19 cellular contexts compared by ENCODE assay signal in the genomic region with DNA sequence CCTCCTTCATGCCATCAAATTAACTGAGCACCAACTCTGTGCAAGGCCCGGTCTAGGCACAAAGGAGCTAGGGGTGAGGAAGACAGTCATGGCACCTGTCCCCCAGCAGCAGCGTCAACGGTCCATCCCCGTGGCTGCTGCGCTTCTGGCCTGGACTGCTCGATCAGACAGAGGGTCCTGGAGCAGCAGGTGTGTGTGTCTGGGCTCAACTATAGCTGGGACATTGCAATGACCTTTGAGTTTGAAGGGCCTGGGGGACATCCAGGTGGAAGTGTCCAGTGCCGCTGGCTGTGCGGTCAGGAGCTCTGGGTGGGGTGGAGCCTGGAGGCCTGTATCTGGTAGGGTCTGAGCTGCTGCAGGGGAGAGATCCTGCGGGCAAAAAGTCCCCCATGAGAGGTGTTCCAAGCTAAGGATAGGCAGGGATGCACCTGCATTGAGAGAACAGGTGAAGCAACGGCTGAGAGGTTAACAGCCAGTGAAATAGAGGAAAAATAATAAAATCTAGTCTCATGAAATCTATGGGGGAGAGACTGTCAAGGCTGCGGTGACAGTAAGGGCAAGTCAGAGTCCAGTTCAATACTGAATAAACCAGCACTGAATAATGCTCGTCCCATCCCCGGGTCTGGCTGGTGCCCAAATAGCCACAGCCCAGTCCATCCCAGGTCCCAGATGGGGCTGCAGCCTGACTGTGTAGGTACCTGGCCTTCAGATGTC.
"Had no signal": no experiment of that assay in that cellular context is flagged by ENCODE, and none has a peak within 500 bp of the region (broad histone marks: within the 10 kb centered on the region; RNA-seq: fewer than 3 reads in every experiment).

No MANE protein-coding gene starts in this region.

- H3K27ac ChIP-seq: epithelial cell of prostate, heart left ventricle, psoas muscle, right lobe of liver, stomach, thoracic aorta had no signal

- H3K36me3 Mint-ChIP-seq: activated naive CD8-positive, alpha-beta T cell treated with anti-CD3 and anti-CD28 coated beads for 36 hours; brain; naive thymus-derived CD4-positive, alpha-beta T cell had no signal

- DNase-seq: activated CD4-positive, alpha-beta T cell treated with anti-CD3 and anti-CD28 coated beads for 1 hour; activated CD4-positive, alpha-beta T cell treated with anti-CD3 and anti-CD28 coated beads, Interleukin-2, amount 50 U/mL, for 4 hours; activated naive CD8-positive, alpha-beta T cell treated with anti-CD3 and anti-CD28 coated beads for 36 hours; amygdala; effector memory CD8-positive, alpha-beta T cell; heart left ventricle; naive thymus-derived CD4-positive, alpha-beta T cell; nucleus accumbens; psoas muscle; stimulated activated CD4-positive, alpha-beta T cell treated with anti-CD3 and anti-CD28 coated beads, Interleukin-1b, Interleukin-23, amount 100 ng/mL, for 48 hours; stomach had no signal

- H3K4me1 ChIP-seq: heart left ventricle, psoas muscle, right lobe of liver, stomach had no signal

- H3K4me3 ChIP-seq: heart left ventricle, mucosa of descending colon, psoas muscle, right lobe of liver, stomach, thoracic aorta had no signal

- H3K27me3 Mint-ChIP-seq: activated naive CD8-positive, alpha-beta T cell treated with anti-CD3 and anti-CD28 coated beads for 36 hours; central memory CD8-positive, alpha-beta T cell; dendritic cell treated with granulocyte-macrophage colony-stimulating factor and Interleukin-4, amounts not matched to agents 40 ng/mL and 50 ng/mL, for 4 days; naive thymus-derived CD4-positive, alpha-beta T cell had no signal

- H3K27me3 ChIP-seq: heart left ventricle, right lobe of liver, stomach had no signal

- H3K4me3 Mint-ChIP-seq: activated naive CD8-positive, alpha-beta T cell treated with anti-CD3 and anti-CD28 coated beads for 36 hours; activated T-helper 1 cell treated with anti-CD3 and anti-CD28 coated beads, Interleukin-12 subunit alpha, Interleukin-12 subunit beta, Interleukin-2, Interleukin-4 antibody, amounts not matched to agents 30 ng/mL and 10 ng/mL and 1 ng/mL, durations not matched to agents 14 hours and 24 hours and 36 hours; brain; central memory CD8-positive, alpha-beta T cell; dendritic cell treated with granulocyte-macrophage colony-stimulating factor and Interleukin-4, amounts not matched to agents 40 ng/mL and 50 ng/mL, for 4 days; effector memory CD8-positive, alpha-beta T cell; naive thymus-derived CD4-positive, alpha-beta T cell had no signal

- H3K4me1 Mint-ChIP-seq: activated naive CD8-positive, alpha-beta T cell treated with anti-CD3 and anti-CD28 coated beads for 36 hours; central memory CD8-positive, alpha-beta T cell; naive thymus-derived CD4-positive, alpha-beta T cell had no signal

- H3K27ac Mint-ChIP-seq: activated naive CD8-positive, alpha-beta T cell treated with anti-CD3 and anti-CD28 coated beads for 36 hours; activated T-helper 1 cell treated with anti-CD3 and anti-CD28 coated beads, Interleukin-12 subunit alpha, Interleukin-12 subunit beta, Interleukin-2, Interleukin-4 antibody, amounts not matched to agents 30 ng/mL and 10 ng/mL and 1 ng/mL, durations not matched to agents 14 hours and 24 hours and 36 hours; dendritic cell treated with granulocyte-macrophage colony-stimulating factor and Interleukin-4, amounts not matched to agents 40 ng/mL and 50 ng/mL, for 4 days; effector memory CD8-positive, alpha-beta T cell; naive thymus-derived CD4-positive, alpha-beta T cell had no signal

- H3K9me3 Mint-ChIP-seq: activated naive CD8-positive, alpha-beta T cell treated with anti-CD3 and anti-CD28 coated beads for 36 hours; activated T-helper 1 cell treated with anti-CD3 and anti-CD28 coated beads, Interleukin-12 subunit alpha, Interleukin-12 subunit beta, Interleukin-2, Interleukin-4 antibody, amounts not matched to agents 30 ng/mL and 10 ng/mL and 1 ng/mL, durations not matched to agents 14 hours and 24 hours and 36 hours; brain; central memory CD8-positive, alpha-beta T cell; dendritic cell treated with granulocyte-macrophage colony-stimulating factor and Interleukin-4, amounts not matched to agents 40 ng/mL and 50 ng/mL, for 4 days; effector memory CD8-positive, alpha-beta T cell; naive thymus-derived CD4-positive, alpha-beta T cell had no signal

- H3K9me3 ChIP-seq: heart left ventricle, mucosa of descending colon, psoas muscle, right lobe of liver, stomach, thoracic aorta had no signal

- ATAC-seq: effector memory CD8-positive, alpha-beta T cell; heart left ventricle; mucosa of descending colon; naive thymus-derived CD4-positive, alpha-beta T cell; psoas muscle had no signal
